8 cellular contexts compared by ENCODE assay signal in genomic region chr19:4524808-4525562, GRCh38. TPM values are rescaled to one million over a fixed set of nuclear protein-coding genes. Genes with fewer than 3 reads are reported as not detected.
DNase-seq lines count a peak whose midpoint lies in the region; ATAC-seq and TF ChIP-seq lines count a peak whose summit lies in the region.

No MANE protein-coding gene starts in this region.

- DNase-seq in G401 (ENCODE audit: low spot score) (peak; percentile 30), choroid plexus epithelial cell (ENCODE audit: low read depth) (peak; percentile 55), mucosa of descending colon (peak in 2 of 3 donors; percentile 72 to 77)
- peak; percentile 53 to 63 for DNase-seq in activated CD4-positive, alpha-beta T cell treated with anti-CD3 and anti-CD28 coated beads for 24 hours (ENCODE audit: low read depth in 2 of 2)

- H3K27ac Mint-ChIP-seq in stimulated activated memory B cell treated with anti-CD40 and anti-IgM and Interleukin-4, amounts not matched to agents 10 μg/mL and 1 μg/mL and 100 μg/mL, for 72 hours = no peak overlapping the region

- ATAC-seq in mucosa of descending colon (peak; percentile 81), GM19395 (IDR thresholded peaks at IDR 0.05; ENCODE audit: unreplicated experiment) (no peak), HG03108 (IDR thresholded peaks at IDR 0.05; ENCODE audit: unreplicated experiment) (no peak)
- ATAC-seq in stimulated activated memory B cell treated with anti-CD40 and anti-IgM and Interleukin-4, amounts not matched to agents 10 μg/mL and 1 μg/mL and 100 μg/mL, for 72 hours = peak; percentile 64

- peak; percentile 78 for TF ChIP-seq CTCF in LNCAP (IDR thresholded peaks at IDR 0.05)
- TF ChIP-seq CTCF in choroid plexus epithelial cell (conservative IDR thresholded peaks at IDR 0.05; ENCODE audit: low read depth, low read length) = peak; percentile 86
- peak; percentile 42 for TF ChIP-seq CTCF in mucosa of descending colon (IDR thresholded peaks at IDR 0.05)

- no peaks in the 10 kb centered on the region for H3K9me3 Mint-ChIP-seq in stimulated activated memory B cell treated with anti-CD40 and anti-IgM and Interleukin-4, amounts not matched to agents 10 μg/mL and 1 μg/mL and 100 μg/mL, for 72 hours

- no peaks in the 10 kb centered on the region for H3K36me3 Mint-ChIP-seq in stimulated activated memory B cell treated with anti-CD40 and anti-IgM and Interleukin-4, amounts not matched to agents 10 μg/mL and 1 μg/mL and 100 μg/mL, for 72 hours

- no peaks in the 10 kb centered on the region for H3K4me1 Mint-ChIP-seq in stimulated activated memory B cell treated with anti-CD40 and anti-IgM and Interleukin-4, amounts not matched to agents 10 μg/mL and 1 μg/mL and 100 μg/mL, for 72 hours

- in situ Hi-C loops in G401 (cut with HindIII; ENCODE audit: low sequenced_read_pairs) = no loop called here

- H3K9me3 ChIP-seq in mucosa of descending colon = no peaks in the 10 kb centered on the region

- no peak overlapping the region for H3K4me3 Mint-ChIP-seq in stimulated activated memory B cell treated with anti-CD40 and anti-IgM and Interleukin-4, amounts not matched to agents 10 μg/mL and 1 μg/mL and 100 μg/mL, for 72 hours

- H3K4me3 ChIP-seq in choroid plexus epithelial cell (ENCODE audit: low read depth, low read length) (no peak overlapping the region), mucosa of descending colon (no peak overlapping the region)

- H3K27me3 Mint-ChIP-seq in stimulated activated memory B cell treated with anti-CD40 and anti-IgM and Interleukin-4, amounts not matched to agents 10 μg/mL and 1 μg/mL and 100 μg/mL, for 72 hours = peaks cover 36% of the 10 kb centered on the region

- H3K4me1 ChIP-seq in mucosa of descending colon (ENCODE audit: low read depth) = no peaks in the 10 kb centered on the region

- intact Hi-C loops in mucosa of descending colon (cut with DNase I, micrococcal nuclease) = no loop called here

- H3K36me3 ChIP-seq in mucosa of descending colon (ENCODE audit: low read depth) = no peaks in the 10 kb centered on the region

RNA-seq across cellular contexts. Expression of gene PLIN4, which starts 6.7 kb away (rescaled TPM):
- 0.18 and 0.34 TPM in 2 replicates for total RNA-seq in G401 (2014; rRNA removed; shearing (Covaris generic))
- total RNA-seq in mucosa of descending colon = 10 to 100 TPM in 1 of 3 donors, 1 to 10 TPM in 2; 2.8 to 90.0 (median 3.4) TPM

RNA-seq across cellular contexts. Expression of gene PLIN5, which starts 10.0 kb away (rescaled TPM):
- 3.5 TPM in 1 of 2 replicates, not detected in the other for total RNA-seq in G401 (2014; rRNA removed; shearing (Covaris generic))
- 1 to 10 TPM; 3.2 to 6.7 (median 4.5) TPM for total RNA-seq in mucosa of descending colon

RNA-seq across cellular contexts. Expression of gene LRG1, which starts 14.9 kb away (rescaled TPM):
- 0.25 and 0.41 TPM in 2 replicates for total RNA-seq in G401 (2014; rRNA removed; shearing (Covaris generic))
- 10 to 100 TPM in 2 of 3 donors, 1 to 10 TPM in 1; 7.9 to 25.0 (median 22.8) TPM for total RNA-seq in mucosa of descending colon

RNA-seq across cellular contexts. Expression of gene SEMA6B, which starts 34.5 kb away (rescaled TPM):
- 147 and 162 TPM in 2 replicates for total RNA-seq in G401 (2014; rRNA removed; shearing (Covaris generic))
- 1 to 10 TPM; 2.5 to 8.4 (median 5.9) TPM for total RNA-seq in mucosa of descending colon

RNA-seq across cellular contexts. Expression of gene HDGFL2, which starts 52.9 kb away (rescaled TPM):
- 86.6 and 106 TPM in 2 replicates for total RNA-seq in G401 (2014; rRNA removed; shearing (Covaris generic))
- 10 to 100 TPM; 35.6 to 49.2 (median 39.0) TPM for total RNA-seq in mucosa of descending colon

Comparison
In these comparisons a context has a peak if more than half of its experiments do, and no peak if none do; other contexts are left out.
1. ATAC-seq: peak in mucosa of descending colon (single experiment) and stimulated activated memory B cell treated with anti-CD40 and anti-IgM and Interleukin-4, amounts not matched to agents 10 μg/mL and 1 μg/mL and 100 μg/mL, for 72 hours (single experiment); none in GM19395 (single experiment) and HG03108 (single experiment).
2. Peak in every context shown above with its lines, with median percentiles within 50 percentile points of each other: DNase-seq and CTCF ChIP-seq.